9 cellular contexts compared by ENCODE assay signal in the genomic region with DNA sequence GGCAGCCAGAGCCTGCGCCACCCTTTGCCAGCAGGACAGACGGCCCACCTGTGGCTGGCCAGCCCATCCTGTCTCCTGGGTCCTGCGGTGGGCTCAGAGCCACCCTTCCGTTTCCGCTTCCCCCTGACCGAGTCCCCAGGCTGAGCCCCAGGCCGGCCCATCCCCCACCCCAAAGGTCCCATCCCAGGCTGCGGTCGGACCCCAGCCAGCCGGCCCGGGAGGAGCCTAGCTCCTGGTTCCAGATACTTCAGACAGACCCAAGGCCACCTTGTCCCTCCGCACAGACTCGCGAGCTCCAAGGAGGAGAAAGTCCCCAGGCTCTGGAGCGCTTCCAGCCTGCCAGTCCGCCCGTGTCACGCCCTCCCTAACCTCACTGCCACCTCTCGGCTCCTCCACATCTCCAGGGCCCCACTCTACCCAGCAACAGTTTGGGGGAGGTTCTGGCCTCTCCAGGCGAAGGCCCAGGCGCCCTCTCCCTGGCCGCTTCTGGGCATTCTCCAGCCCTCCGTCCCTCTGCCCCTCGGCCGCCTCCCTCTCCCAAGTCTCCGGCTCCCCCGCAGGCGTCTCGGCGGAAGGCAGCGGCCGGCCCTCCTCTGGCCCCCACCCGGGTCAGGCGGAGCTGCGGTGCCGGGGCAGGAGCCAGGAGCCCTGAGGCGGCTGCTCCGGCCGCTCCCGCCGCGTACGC. TPM values are rescaled to one million over a fixed set of nuclear protein-coding genes. Genes with fewer than 3 reads are reported as not detected.
DNase-seq lines count a peak whose midpoint lies in the region; ATAC-seq and TF ChIP-seq lines count a peak whose summit lies in the region.
"Had no signal": no experiment of that assay in that cellular context is flagged by ENCODE, and none has a peak within 500 bp of the region (broad histone marks: within the 10 kb centered on the region; RNA-seq: fewer than 3 reads in every experiment).

No MANE protein-coding gene starts in this region.

- intact Hi-C loops in ascending aorta (cut with DNase I) (no loop called here), left lung (cut with DNase I) (no loop called here)

- H3K27ac ChIP-seq in ascending aorta (no peak overlapping the region), left lung (no peak overlapping the region), thymus (ENCODE audit: low read depth) (no peak overlapping the region)

- DNase-seq in activated CD4-positive, alpha-beta T cell treated with anti-CD3 and anti-CD28 coated beads for 48 hours, result peak; percentile 12
- DNase-seq in activated CD4-positive, alpha-beta T cell treated with anti-CD3 and anti-CD28 coated beads for 4 hours, result no peak
- DNase-seq in ascending aorta (ENCODE audit: low spot score in 2 of 2) (no peak), left lung (peak in 1 of 2 donors; percentile 36), NCI-H2029 (lab: John Stamatoyannopoulos, UW) (no peak), MV-4-11 (lab: John Stamatoyannopoulos, UW) (no peak)

- H3K27me3 ChIP-seq in ascending aorta, result no peaks in the 10 kb centered on the region
- H3K27me3 ChIP-seq in left lung, result peaks cover 17 to 61% of the 10 kb centered on the region in 2 donors
- H3K27me3 ChIP-seq in thymus (ENCODE audit: control insufficient read depth, insufficient read depth), result no peaks in the 10 kb centered on the region

- ATAC-seq in left lung, result peak; percentile 58
- ATAC-seq in HG03108 (IDR thresholded peaks at IDR 0.05; ENCODE audit: unreplicated experiment), result no peak

- no peaks in the 10 kb centered on the region for H3K9me3 ChIP-seq in ascending aorta
- H3K9me3 ChIP-seq in left lung, result no peaks in the 10 kb centered on the region
- H3K9me3 ChIP-seq in thymus (ENCODE audit: control insufficient read depth), result no peaks in the 10 kb centered on the region

- H3K36me3 ChIP-seq in ascending aorta (no peaks in the 10 kb centered on the region), left lung (no peaks in the 10 kb centered on the region), thymus (ENCODE audit: control insufficient read depth, insufficient read depth) (no peaks in the 10 kb centered on the region)

- under 1% methylated on average over 43 of the region's 43 CpGs for WGBS in thymus

- no peak for TF ChIP-seq CTCF in ascending aorta (IDR thresholded peaks at IDR 0.05)
- no peak for TF ChIP-seq CTCF in left lung (IDR thresholded peaks at IDR 0.05)

- H3K4me1 ChIP-seq in ascending aorta, result no peaks in the 10 kb centered on the region
- H3K4me1 ChIP-seq in left lung, result peaks cover 0 to 15% of the 10 kb centered on the region in 2 donors
- peaks cover 9% of the 10 kb centered on the region for H3K4me1 ChIP-seq in thymus (ENCODE audit: control insufficient read depth, insufficient read depth, low read length)

- peak overlapping the region; percentile 45 to 61 for H3K4me3 ChIP-seq in ascending aorta
- peak overlapping the region; percentile 33 for H3K4me3 ChIP-seq in left lung
- peak overlapping the region; percentile 53 for H3K4me3 ChIP-seq in thymus (ENCODE audit: low read length)

RNA-seq across cellular contexts. Expression of a gene that starts 0.8 kb away (rescaled TPM):
- 6.5 TPM for total RNA-seq in ascending aorta
- total RNA-seq in left lung, result 1 to 10 TPM; 2.5 to 7.1 TPM
- 3.0 TPM for polyA plus RNA-seq in thymus
- total RNA-seq: glomerular endothelial cell had no signal
